In the genomic region with DNA sequence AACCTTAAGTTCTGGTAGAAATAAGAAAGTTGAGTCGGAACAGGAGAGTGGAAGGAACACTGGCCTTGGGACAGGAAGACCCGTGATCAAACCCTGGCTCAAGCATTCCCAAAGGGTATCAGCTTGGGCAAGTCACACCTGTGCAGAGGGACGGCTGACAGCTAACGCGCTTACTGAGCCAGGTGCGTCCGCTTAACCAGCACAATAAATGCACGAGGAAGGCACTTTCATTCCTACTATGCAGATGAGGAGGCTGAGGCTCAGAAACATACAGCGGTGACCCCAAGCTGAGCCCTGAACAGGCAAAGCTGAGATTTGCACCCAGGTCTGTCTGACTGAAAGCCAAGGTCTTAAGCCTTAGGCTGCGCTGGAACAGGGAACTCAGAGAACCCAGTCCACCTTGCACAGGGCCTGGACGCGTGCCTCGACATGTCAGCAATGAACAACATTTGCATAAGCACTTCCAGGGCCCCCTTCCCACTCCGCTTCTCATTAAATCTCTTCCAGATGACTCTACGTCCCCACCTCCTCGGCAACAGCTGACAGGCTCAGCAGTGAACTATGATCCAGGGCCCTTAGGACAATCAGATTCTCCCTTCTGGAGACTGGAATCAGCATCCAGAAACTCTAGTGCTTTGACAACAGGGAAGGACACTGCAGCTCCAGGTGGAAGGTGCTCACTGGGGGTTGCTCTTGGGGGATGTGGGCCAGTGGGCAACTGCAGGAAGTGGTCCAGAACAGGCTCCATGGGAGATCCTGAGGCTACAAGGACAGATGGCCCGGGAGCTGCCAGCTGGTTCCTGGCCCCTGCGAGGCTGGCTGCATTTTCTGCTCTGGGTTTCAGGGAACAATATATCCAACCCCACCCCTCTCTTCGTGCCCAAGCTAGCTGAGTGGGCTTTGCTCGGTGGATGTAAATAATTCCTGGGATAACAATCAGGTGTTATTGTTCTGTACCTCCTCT, we compare ENCODE assay signal across 9 cellular contexts. TPM values are rescaled to one million over a fixed set of nuclear protein-coding genes. Genes with fewer than 3 reads are reported as not detected.
DNase-seq lines count a peak whose midpoint lies in the region; ATAC-seq and TF ChIP-seq lines count a peak whose summit lies in the region.
"Had no signal": no experiment of that assay in that cellular context is flagged by ENCODE, and none has a peak within 500 bp of the region (broad histone marks: within the 10 kb centered on the region; RNA-seq: fewer than 3 reads in every experiment).

No MANE protein-coding gene starts in this region.

- TF ChIP-seq CTCF in heart right ventricle (IDR thresholded peaks at IDR 0.05), result no peak

- H3K27ac ChIP-seq in adipose tissue (ENCODE audit: low read depth, low read length) (peak overlapping the region; percentile 51), heart right ventricle (peak overlapping the region; percentile 36 to 86 (median 70))

- H3K4me3 ChIP-seq in heart right ventricle, result no peak overlapping the region

- H3K36me3 ChIP-seq in heart right ventricle, result peaks cover 0 to 25% (median 0%) of the 10 kb centered on the region in 9 donors

- WGBS in adipose tissue, 3 donors, result 44 to 72% (median 62%) methylated on average over 20 of the region's 20 CpGs
- 76% methylated on average over 20 of the region's 20 CpGs for WGBS in heart right ventricle, 2 donors

- peaks cover 17 to 71% (median 37%) of the 10 kb centered on the region in 9 donors for H3K4me1 ChIP-seq in heart right ventricle

- H3K27me3 ChIP-seq in heart right ventricle, result no peaks in the 10 kb centered on the region

- H3K9me3 ChIP-seq in heart right ventricle, result no peaks in the 10 kb centered on the region

- peak; percentile 6 for DNase-seq in COLO668 (lab: John Stamatoyannopoulos, UW; ENCODE audit: unreplicated experiment)
- DNase-seq in heart right ventricle, result peak in 1 of 2 donors; percentile 53
- DNase-seq in sciatic nerve (ENCODE audit: low spot score), result peak; percentile 82
- no peak for DNase-seq in activated naive CD4-positive, alpha-beta T cell treated with Interleukin-2 at 50 U/mL for 16 hours
- DNase-seq in stimulated activated CD4-positive, alpha-beta T cell treated with anti-CD3 and anti-CD28 coated beads, Interleukin-1b, Interleukin-23, amount 100 ng/mL, for 48 hours, result no peak
- DNase-seq: naive thymus-derived CD4-positive, alpha-beta T cell had no signal

- ATAC-seq in heart right ventricle (peak in 6 of 8 donors; percentile 3 to 30 (median 20)), sciatic nerve (peak; percentile 34), HG02798 (IDR thresholded peaks at IDR 0.05; ENCODE audit: poor library complexity, unreplicated experiment) (no peak), HG02884 (IDR thresholded peaks at IDR 0.05; ENCODE audit: unreplicated experiment) (no peak)

- intact Hi-C loops in heart right ventricle (cut with DNase I), result loop anchor here in 1 of 10 donors (5.0 kb wide), 1 partner anchor 33 kb away; the partner anchor contains the start of gene SH3PXD2B
- intact Hi-C loops in sciatic nerve (cut with DNase I), result no loop called here

RNA-seq across cellular contexts. Expression of gene SH3PXD2B, which starts 35.2 kb away (rescaled TPM):
- polyA plus RNA-seq in adipose tissue (10 to 100 TPM in 1 of 3 donors, 1 to 10 TPM in 2; 5.7 to 23.6 (median 9.6) TPM), heart right ventricle (1 to 10 TPM; 1.8 to 5.7 TPM)
- total RNA-seq in heart right ventricle (10 to 100 TPM in 2 of 10 donors, 1 to 10 TPM in 8; 2.9 to 12.5 (median 5.9) TPM), sciatic nerve (39.5 TPM)

Comparison
In these comparisons a context has a peak if more than half of its experiments do, and no peak if none do; other contexts are left out.
1. DNase-seq: peak in COLO668 (single experiment) and sciatic nerve (single experiment); none in activated naive CD4-positive, alpha-beta T cell treated with Interleukin-2 at 50 U/mL for 16 hours (single experiment) and stimulated activated CD4-positive, alpha-beta T cell treated with anti-CD3 and anti-CD28 coated beads, Interleukin-1b, Interleukin-23, amount 100 ng/mL, for 48 hours (single experiment).
2. ATAC-seq: peak in heart right ventricle (6 of 8) and sciatic nerve (single experiment); none in HG02798 (single experiment) and HG02884 (single experiment).